Comparison of ENCODE assay signal across 7 cellular contexts in genomic region chr15:55507567-55507966, GRCh38.
"Had no signal": no experiment of that assay in that cellular context is flagged by ENCODE, and none has a peak within 500 bp of the region (broad histone marks: within the 10 kb centered on the region; RNA-seq: fewer than 3 reads in every experiment).

No MANE protein-coding gene starts in this region.

- DNase-seq: GDM1, GF-D8 had no signal

- H3K4me3 ChIP-seq: GM12878 had no signal

- ATAC-seq: GM12878 had no signal

- FAIRE-seq: G401.6, GM12878, GM12892, GM18507, GM19239 had no signal
